24 cellular contexts compared by ENCODE assay signal in the genomic region with DNA sequence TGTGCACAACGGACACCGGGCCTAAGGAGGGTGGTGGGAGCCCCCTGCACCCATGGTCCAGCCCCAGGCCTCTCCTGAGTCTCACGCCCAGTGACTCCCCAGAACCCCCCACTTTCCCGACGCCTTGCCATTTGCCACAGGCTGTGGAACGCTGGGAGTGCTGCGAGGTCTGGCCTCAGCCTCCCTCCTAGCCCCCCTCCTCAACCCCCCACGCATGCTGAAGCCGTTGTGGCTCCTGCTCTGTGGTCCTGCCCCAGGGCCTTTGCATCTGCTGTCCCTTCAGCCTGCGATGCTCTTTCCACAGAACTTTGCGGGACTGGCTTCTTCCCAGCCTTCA.
A peak's percentile ranks its signal among the peaks of the same experiment; 100 is the strongest.
DNase-seq lines count a peak whose midpoint lies in the region; ATAC-seq, FAIRE-seq and TF ChIP-seq lines count a peak whose summit lies in the region.
"Had no signal": no experiment of that assay in that cellular context is flagged by ENCODE, and none has a peak within 500 bp of the region (broad histone marks: within the 10 kb centered on the region; RNA-seq: fewer than 3 reads in every experiment).

No MANE protein-coding gene starts in this region.

- no peak overlapping the region for H3K9ac ChIP-seq in DND-41 (ENCODE audit: low read depth, low read length)

- no peaks in the 10 kb centered on the region for H3K79me2 ChIP-seq in DND-41 (ENCODE audit: insufficient read depth, low read length)

- WGBS in esophagus muscularis mucosa, result 96% methylated on average over 11 of the region's 11 CpGs

- FAIRE-seq in D721Med (lab: Jason Lieb, UNC), result no peak
- FAIRE-seq: GM12878, H54 had no signal

- no peak for TF ChIP-seq EP300 in esophagus muscularis mucosa (IDR thresholded peaks at IDR 0.05)

- H3K4me3 ChIP-seq in DND-41 (ENCODE audit: low read depth in 1 of 2, low read length in 2 of 2) (no peak overlapping the region), RWPE2 (ENCODE audit: severe bottlenecking) (no peak overlapping the region), left lung (no peak overlapping the region), esophagus muscularis mucosa (no peak overlapping the region)
- H3K4me3 ChIP-seq: ascending aorta, cardiac muscle cell, esophagus squamous epithelium, GM12878 had no signal

- ATAC-seq in DND-41 (ENCODE audit: insufficient read depth, low read depth) (no peak), RWPE2 (ENCODE audit: low read depth) (no peak), left lung (no peak), GM19397 (IDR thresholded peaks at IDR 0.05; ENCODE audit: unreplicated experiment) (no peak)
- ATAC-seq: GM12878 had no signal

- intact Hi-C loops in left lung (cut with DNase I), result no loop called here
- intact Hi-C loops in posterior vena cava (cut with DNase I), result no loop called here
- intact Hi-C loops in esophagus muscularis mucosa (cut with DNase I), result no loop called here

- TF ChIP-seq POLR2A in esophagus muscularis mucosa (IDR thresholded peaks at IDR 0.05; ENCODE audit: low read depth), result no peak

- no peaks in the 10 kb centered on the region for H3K27me3 ChIP-seq in DND-41 (ENCODE audit: insufficient read depth, low read length, poor library complexity)
- H3K27me3 ChIP-seq in RWPE2 (ENCODE audit: insufficient read depth, poor library complexity, severe bottlenecking), result no peaks in the 10 kb centered on the region
- H3K27me3 ChIP-seq in left lung, result peaks cover 0 to 3% of the 10 kb centered on the region in 2 donors
- H3K27me3 ChIP-seq in esophagus muscularis mucosa, result no peaks in the 10 kb centered on the region
- H3K27me3 ChIP-seq: ascending aorta, cardiac muscle cell had no signal

- H3K27ac ChIP-seq in DND-41 (ENCODE audit: low read length) (no peak overlapping the region), RWPE2 (ENCODE audit: poor library complexity, severe bottlenecking) (no peak overlapping the region), left lung (no peak overlapping the region), esophagus muscularis mucosa (replicated peaks in 1 of 4) (no peak overlapping the region)
- H3K27ac ChIP-seq: ascending aorta, cardiac muscle cell, esophagus squamous epithelium had no signal

- H3K9me3 ChIP-seq in DND-41 (ENCODE audit: insufficient read depth, low read length, severe bottlenecking) (no peaks in the 10 kb centered on the region), RWPE2 (ENCODE audit: severe bottlenecking) (no peaks in the 10 kb centered on the region), left lung (no peaks in the 10 kb centered on the region), esophagus muscularis mucosa (no peaks in the 10 kb centered on the region)
- H3K9me3 ChIP-seq: ascending aorta, esophagus squamous epithelium had no signal

- H3K4me2 ChIP-seq in DND-41 (ENCODE audit: insufficient read depth, low read length), result no peak overlapping the region

- DNase-seq in DND-41 (peak; percentile 1), RWPE2 (ENCODE audit: low spot score) (peak; percentile 54), left lung (peak; percentile 25 to 60), posterior vena cava (ENCODE audit: low spot score) (peak; percentile 49), esophagus muscularis mucosa (ENCODE audit: extremely low spot score) (no peak), D721Med (ENCODE audit: insufficient read length, low spot score) (no peak)
- DNase-seq: activated CD4-positive, alpha-beta T cell treated with anti-CD3 and anti-CD28 coated beads, Interleukin-2, amount 10 ng/mL, durations not matched to agents 24 days and 14 days; C1 segment of cervical spinal cord; Calu3; dermis blood vessel endothelial cell; EL; esophagus squamous epithelium; foreskin melanocyte; IMR-90; naive B cell; NCI-H446 treated with DMSO at 0.1 percent for 48 hours; RPMI8226; stimulated activated CD4-positive, alpha-beta T cell treated with anti-CD3 and anti-CD28 coated beads, Interleukin-2, amount 100 ng/mL, for 48 hours; trophoblast cell had no signal

- H3K4me1 ChIP-seq in DND-41 (ENCODE audit: insufficient read depth, low read length) (no peaks in the 10 kb centered on the region), RWPE2 (ENCODE audit: insufficient read depth, poor library complexity, severe bottlenecking) (peaks cover 35% of the 10 kb centered on the region), left lung (peaks cover 0 to 3% of the 10 kb centered on the region in 2 donors), esophagus muscularis mucosa (peaks cover 14 to 59% (median 55%) of the 10 kb centered on the region in 4 donors)

- H2AFZ ChIP-seq in DND-41 (ENCODE audit: low read depth, low read length), result no peak overlapping the region

- no peak for TF ChIP-seq CTCF in DND-41 (IDR thresholded peaks at IDR 0.05; ENCODE audit: borderline replicate concordance, extremely low read depth, low read length, poor library complexity, severe bottlenecking)
- no peak for TF ChIP-seq CTCF in RWPE2 (IDR thresholded peaks at IDR 0.05; ENCODE audit: poor library complexity, severe bottlenecking)
- TF ChIP-seq CTCF in left lung (IDR thresholded peaks at IDR 0.05), result no peak
- no peak for TF ChIP-seq CTCF in esophagus muscularis mucosa (IDR thresholded peaks at IDR 0.05)
- TF ChIP-seq CTCF in D721Med (IDR thresholded peaks at IDR 0.05; ENCODE audit: insufficient read depth, missing control alignments), result no peak

- H3K36me3 ChIP-seq in DND-41 (ENCODE audit: insufficient read depth, low read length) (no peaks in the 10 kb centered on the region), RWPE2 (ENCODE audit: low read depth) (no peaks in the 10 kb centered on the region), left lung (no peaks in the 10 kb centered on the region), esophagus muscularis mucosa (no peaks in the 10 kb centered on the region)
- H3K36me3 ChIP-seq: ascending aorta, cardiac muscle cell, esophagus squamous epithelium had no signal

- peaks cover 4% of the 10 kb centered on the region for H4K20me1 ChIP-seq in DND-41 (ENCODE audit: insufficient read depth, low read length)

Comparison
In these comparisons a context has a peak if more than half of its experiments do, and no peak if none do; other contexts are left out.
1. DNase-seq: peak in DND-41 (single experiment), RWPE2 (single experiment), left lung (2 of 2) and posterior vena cava (single experiment); none in esophagus muscularis mucosa (single experiment) and D721Med (single experiment).